ENCODE assay signal across 8 cellular contexts in the genomic region with DNA sequence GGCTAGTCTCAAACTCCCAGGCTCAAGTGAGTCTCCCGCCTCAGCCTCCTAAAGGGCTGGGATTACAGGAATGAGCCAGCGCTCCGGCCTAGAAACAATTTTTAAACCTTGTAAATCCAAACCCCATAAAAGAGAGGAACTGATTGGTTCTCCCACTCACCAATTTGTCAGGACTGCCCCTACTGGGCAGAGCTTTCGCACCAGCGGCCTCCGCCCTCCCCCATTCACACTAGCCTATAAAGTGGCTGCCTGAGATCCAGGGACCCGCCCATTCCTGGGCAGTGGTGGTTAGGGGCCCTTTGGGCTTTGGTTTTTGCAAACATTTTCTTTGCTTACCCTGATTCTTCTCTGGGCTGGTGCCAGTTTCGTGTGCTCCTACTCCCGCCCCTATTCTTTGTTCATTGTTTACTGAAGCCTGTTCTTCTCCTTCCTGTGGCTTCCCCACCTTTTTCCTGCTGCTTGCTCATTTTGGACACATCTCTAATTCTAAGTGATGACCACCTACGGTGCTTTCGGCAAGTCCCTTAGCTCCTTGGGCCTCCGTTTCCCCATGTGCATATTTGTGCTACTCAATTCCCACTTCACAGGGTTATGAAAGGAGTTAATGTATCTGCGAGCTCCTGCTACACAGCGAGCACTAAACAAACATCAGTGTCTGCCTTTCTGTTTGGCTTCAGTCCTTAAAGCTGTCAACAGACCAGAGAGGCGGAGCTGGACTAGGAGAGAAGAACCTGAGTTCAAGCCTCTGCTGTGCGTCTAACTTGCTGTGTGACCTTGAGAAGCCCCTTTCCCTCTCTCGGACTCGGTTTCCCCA. TPM values are rescaled to one million over a fixed set of nuclear protein-coding genes. Genes with fewer than 3 reads are reported as not detected.
DNase-seq lines count a peak whose midpoint lies in the region; ATAC-seq lines count a peak whose summit lies in the region.

No MANE protein-coding gene starts in this region.

- no peaks in the 10 kb centered on the region for H3K27me3 Mint-ChIP-seq in activated naive CD8-positive, alpha-beta T cell treated with anti-CD3 and anti-CD28 coated beads for 36 hours
- H3K27me3 Mint-ChIP-seq in activated CD8-positive, alpha-beta memory T cell treated with anti-CD3 and anti-CD28 coated beads, Interleukin-2, amount 10 ng/mL, durations not matched to agents 7 days and 5 days, result peaks cover 2% of the 10 kb centered on the region

- H3K9me3 Mint-ChIP-seq in activated naive CD8-positive, alpha-beta T cell treated with anti-CD3 and anti-CD28 coated beads for 36 hours, result no peaks in the 10 kb centered on the region
- H3K9me3 Mint-ChIP-seq in activated CD8-positive, alpha-beta memory T cell treated with anti-CD3 and anti-CD28 coated beads, Interleukin-2, amount 10 ng/mL, durations not matched to agents 7 days and 5 days (ENCODE audit: low read depth), result no peaks in the 10 kb centered on the region

- DNase-seq in DMS53 (lab: John Stamatoyannopoulos, UW) (peak; percentile 97), NCI-H510A treated with DMSO at 0.1 percent for 48 hours (lab: John Stamatoyannopoulos, UW) (peak; percentile 94), Right ventricle myocardium inferior (ENCODE audit: missing footprints) (peak; percentile 85), nucleus accumbens (lab: John Stamatoyannopoulos, UW) (peak in 54 of 56 donors; percentile 20 to 87 (median 70))
- DNase-seq in activated naive CD8-positive, alpha-beta T cell treated with anti-CD3 and anti-CD28 coated beads for 36 hours, result peak; percentile 21
- no peak for DNase-seq in activated CD8-positive, alpha-beta memory T cell treated with anti-CD3 and anti-CD28 coated beads, Interleukin-2, amount 10 ng/mL, durations not matched to agents 7 days and 5 days

- no peak overlapping the region for H3K4me3 Mint-ChIP-seq in activated naive CD8-positive, alpha-beta T cell treated with anti-CD3 and anti-CD28 coated beads for 36 hours
- H3K4me3 Mint-ChIP-seq in activated CD8-positive, alpha-beta memory T cell treated with anti-CD3 and anti-CD28 coated beads, Interleukin-2, amount 10 ng/mL, durations not matched to agents 7 days and 5 days, result no peak overlapping the region

- CTCF ChIA-PET in activated CD8-positive, alpha-beta memory T cell treated with anti-CD3 and anti-CD28 coated beads, Interleukin-2, amount 10 ng/mL, durations not matched to agents 7 days and 5 days (lab: Charles Lee), result interaction anchor here (1.6 to 1.7 kb wide), 2 partner anchors 17 to 126 kb away, joined by 5 read pairs; no protein-coding TSS in a partner anchor

- no peak overlapping the region for H3K27ac Mint-ChIP-seq in activated naive CD8-positive, alpha-beta T cell treated with anti-CD3 and anti-CD28 coated beads for 36 hours
- H3K27ac Mint-ChIP-seq in activated CD8-positive, alpha-beta memory T cell treated with anti-CD3 and anti-CD28 coated beads, Interleukin-2, amount 10 ng/mL, durations not matched to agents 7 days and 5 days, result no peak overlapping the region

- no peaks in the 10 kb centered on the region for H3K36me3 Mint-ChIP-seq in activated naive CD8-positive, alpha-beta T cell treated with anti-CD3 and anti-CD28 coated beads for 36 hours
- H3K36me3 Mint-ChIP-seq in activated CD8-positive, alpha-beta memory T cell treated with anti-CD3 and anti-CD28 coated beads, Interleukin-2, amount 10 ng/mL, durations not matched to agents 7 days and 5 days, result no peaks in the 10 kb centered on the region

- peaks cover 9% of the 10 kb centered on the region for H3K4me1 Mint-ChIP-seq in activated naive CD8-positive, alpha-beta T cell treated with anti-CD3 and anti-CD28 coated beads for 36 hours
- H3K4me1 Mint-ChIP-seq in activated CD8-positive, alpha-beta memory T cell treated with anti-CD3 and anti-CD28 coated beads, Interleukin-2, amount 10 ng/mL, durations not matched to agents 7 days and 5 days, result peaks cover 22% of the 10 kb centered on the region

- ATAC-seq in HG03108 (IDR thresholded peaks at IDR 0.05; ENCODE audit: unreplicated experiment) (peak; percentile 69), Right ventricle myocardium inferior (peak; percentile 96), HG02610 (IDR thresholded peaks at IDR 0.05; ENCODE audit: unreplicated experiment) (no peak)
- no peak for ATAC-seq in activated CD8-positive, alpha-beta memory T cell treated with anti-CD3 and anti-CD28 coated beads, Interleukin-2, amount 10 ng/mL, durations not matched to agents 7 days and 5 days

- intact Hi-C loops in Right ventricle myocardium inferior (cut with DNase I), result no loop called here

RNA-seq across cellular contexts. Expression of a gene that starts 39.8 kb away (rescaled TPM):
- total RNA-seq in activated naive CD8-positive, alpha-beta T cell treated with anti-CD3 and anti-CD28 coated beads for 36 hours, result 10 to 100 TPM; 25.0 to 26.4 TPM
- total RNA-seq in Right ventricle myocardium inferior, result 406 TPM
- 10 to 100 TPM; 16.9 to 23.0 TPM for total RNA-seq in activated CD8-positive, alpha-beta memory T cell treated with anti-CD3 and anti-CD28 coated beads, Interleukin-2, amount 10 ng/mL, durations not matched to agents 7 days and 5 days

Comparison
In these comparisons a context has a peak if more than half of its experiments do, and no peak if none do; other contexts are left out.
1. ATAC-seq: peak in HG03108 (single experiment) and Right ventricle myocardium inferior (single experiment); none in HG02610 (single experiment) and activated CD8-positive, alpha-beta memory T cell treated with anti-CD3 and anti-CD28 coated beads, Interleukin-2, amount 10 ng/mL, durations not matched to agents 7 days and 5 days (single experiment).
2. RNA of a gene that starts 39.8 kb away (total RNA-seq): 406 TPM in Right ventricle myocardium inferior (single experiment); 25.0 to 26.4 TPM in activated naive CD8-positive, alpha-beta T cell treated with anti-CD3 and anti-CD28 coated beads for 36 hours and 16.9 to 23.0 TPM in activated CD8-positive, alpha-beta memory T cell treated with anti-CD3 and anti-CD28 coated beads, Interleukin-2, amount 10 ng/mL, durations not matched to agents 7 days and 5 days; every median in the first group is over 10 times any median in the second.